In the genomic region with DNA sequence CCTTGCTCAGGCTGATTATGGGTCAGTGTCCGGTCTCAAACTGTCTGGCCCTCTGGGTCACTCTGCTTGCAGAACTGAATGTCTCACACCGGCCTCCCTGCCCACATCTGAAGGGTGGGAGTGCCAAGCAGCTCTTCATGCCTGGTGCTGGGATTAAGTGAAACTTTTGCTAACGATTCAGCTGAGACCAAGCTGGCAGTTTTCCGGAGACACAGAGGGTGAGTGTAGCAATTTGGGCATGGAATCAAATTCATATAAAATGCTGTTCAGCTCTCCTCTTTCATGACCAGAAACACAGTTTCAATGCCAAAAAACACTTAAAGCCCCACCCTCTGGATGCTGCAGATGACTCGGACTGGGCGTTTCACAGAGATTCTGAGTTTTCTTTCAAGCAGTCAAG, we compare ENCODE assay signal across 15 cellular contexts.
DNase-seq lines count a peak whose midpoint lies in the region; ATAC-seq, FAIRE-seq and TF ChIP-seq lines count a peak whose summit lies in the region.
"Had no signal": no experiment of that assay in that cellular context is flagged by ENCODE, and none has a peak within 500 bp of the region (broad histone marks: within the 10 kb centered on the region; RNA-seq: fewer than 3 reads in every experiment).

No MANE protein-coding gene starts in this region.

- H3K27ac ChIP-seq in astrocyte (ENCODE audit: low read depth, low read length): no peak overlapping the region
- H3K27ac ChIP-seq in MM.1S (ENCODE audit: low read length): no peak overlapping the region
- H3K27ac ChIP-seq: body of pancreas, epithelial cell of prostate had no signal

- H3K4me1 ChIP-seq in astrocyte (ENCODE audit: insufficient read depth, low read length) (peaks cover 23% of the 10 kb centered on the region), MM.1S (ENCODE audit: low read length) (0 out of 2 replicates have a peak, but pooled peaks cover 8% of the 10 kb centered on the region)
- H3K4me1 ChIP-seq: body of pancreas had no signal

- H3K36me3 Mint-ChIP-seq in astrocyte (ENCODE audit: low read depth, unreplicated experiment): no peaks in the 10 kb centered on the region
- H3K36me3 Mint-ChIP-seq: CD8-positive, alpha-beta memory T cell; immature natural killer cell; naive thymus-derived CD8-positive, alpha-beta T cell had no signal

- peaks cover 2% of the 10 kb centered on the region for H3K27me3 Mint-ChIP-seq in astrocyte (ENCODE audit: low read depth, unreplicated experiment)

- no peaks in the 10 kb centered on the region for H4K20me1 ChIP-seq in astrocyte (ENCODE audit: insufficient read depth, low read length)
- H4K20me1 ChIP-seq in MM.1S (ENCODE audit: insufficient read depth, low read length): no peaks in the 10 kb centered on the region

- H3K79me2 ChIP-seq in astrocyte (ENCODE audit: insufficient read depth, low read length) (no peaks in the 10 kb centered on the region), MM.1S (ENCODE audit: low read length) (no peaks in the 10 kb centered on the region)

- ATAC-seq in left ventricle myocardium superior (peak; percentile 46), HG03095 (IDR thresholded peaks at IDR 0.05; ENCODE audit: unreplicated experiment) (no peak), GM18519 (IDR thresholded peaks at IDR 0.05; ENCODE audit: low FRiP score, unreplicated experiment) (no peak)
- ATAC-seq: activated T-cell treated with anti-CD3 and anti-CD28 coated beads, Interleukin-2, amount 50 U/mL, for 4 hours; body of pancreas; naive thymus-derived CD8-positive, alpha-beta T cell had no signal

- no peaks in the 10 kb centered on the region for H3F3A ChIP-seq in MM.1S (ENCODE audit: insufficient read depth, low read length)

- H3K9ac ChIP-seq in astrocyte (ENCODE audit: low read length) (no peak overlapping the region), MM.1S (ENCODE audit: low read length) (no peak overlapping the region)

- H3K4me1 Mint-ChIP-seq in astrocyte (ENCODE audit: low read depth, unreplicated experiment): peaks cover 19% of the 10 kb centered on the region
- H3K4me1 Mint-ChIP-seq: CD8-positive, alpha-beta memory T cell; immature natural killer cell; naive thymus-derived CD8-positive, alpha-beta T cell had no signal

- H3K4me3 Mint-ChIP-seq in astrocyte (ENCODE audit: unreplicated experiment): no peak overlapping the region
- H3K4me3 Mint-ChIP-seq: activated T-cell treated with anti-CD3 and anti-CD28 coated beads, Interleukin-2, amount 50 U/mL, for 4 hours; CD8-positive, alpha-beta memory T cell; immature natural killer cell; naive thymus-derived CD8-positive, alpha-beta T cell had no signal

- no peaks in the 10 kb centered on the region for H3K9me2 ChIP-seq in MM.1S (replicated peaks; ENCODE audit: insufficient read depth, low read length)

- no peak overlapping the region for H3K27ac Mint-ChIP-seq in astrocyte (ENCODE audit: unreplicated experiment)
- H3K27ac Mint-ChIP-seq: CD8-positive, alpha-beta memory T cell; immature natural killer cell; naive thymus-derived CD8-positive, alpha-beta T cell had no signal

- intact Hi-C loops in left ventricle myocardium superior (cut with micrococcal nuclease): no loop called here

- H3K9me3 Mint-ChIP-seq in astrocyte (ENCODE audit: unreplicated experiment): no peaks in the 10 kb centered on the region
- H3K9me3 Mint-ChIP-seq: activated T-cell treated with anti-CD3 and anti-CD28 coated beads, Interleukin-2, amount 50 U/mL, for 4 hours; CD8-positive, alpha-beta memory T cell; immature natural killer cell; naive thymus-derived CD8-positive, alpha-beta T cell had no signal

- no peak overlapping the region for H3K4me3 ChIP-seq in astrocyte (ENCODE audit: insufficient read depth, low read depth, low read length)
- H3K4me3 ChIP-seq in MM.1S (ENCODE audit: low read length): no peak overlapping the region
- H3K4me3 ChIP-seq: body of pancreas had no signal

- TF ChIP-seq CTCF in astrocyte (IDR thresholded peaks at IDR 0.05; ENCODE audit: insufficient read depth, low read depth, low read length) (no peak), MM.1S (IDR thresholded peaks at IDR 0.05; ENCODE audit: low read length) (no peak)

- H3K36me3 ChIP-seq in astrocyte (ENCODE audit: insufficient read depth, low read length): no peaks in the 10 kb centered on the region
- no peaks in the 10 kb centered on the region for H3K36me3 ChIP-seq in MM.1S (replicated peaks; ENCODE audit: insufficient read depth, low read length)

- H3K9me3 ChIP-seq in astrocyte (ENCODE audit: insufficient read depth, low read depth, low read length) (peaks cover 3% of the 10 kb centered on the region), MM.1S (replicated peaks; ENCODE audit: insufficient read depth, low read length) (no peaks in the 10 kb centered on the region)
- H3K9me3 ChIP-seq: body of pancreas had no signal

- H3K4me2 ChIP-seq in astrocyte (ENCODE audit: low read length) (no peak overlapping the region), MM.1S (ENCODE audit: low read depth, low read length) (no peak overlapping the region)

- H3K27me3 ChIP-seq in astrocyte (ENCODE audit: insufficient read depth, low read length) (no peaks in the 10 kb centered on the region), MM.1S (replicated peaks; ENCODE audit: insufficient read depth, low read length) (no peaks in the 10 kb centered on the region)
- H3K27me3 ChIP-seq: body of pancreas had no signal

- H2AFZ ChIP-seq in astrocyte (ENCODE audit: low read depth, low read length) (peak overlapping the region; percentile 59), MM.1S (ENCODE audit: low read length) (no peak overlapping the region)

- DNase-seq in ELR (ENCODE audit: low read depth) (peak; percentile 40), astrocyte (ENCODE audit: low read depth) (peak; percentile 69), left ventricle myocardium superior (peak; percentile 45), stromal cell of bone marrow (ENCODE audit: low read depth) (peak; percentile 94), OCI-M2 (lab: John Stamatoyannopoulos, UW; ENCODE audit: unreplicated experiment) (no peak), MM.1S (no peak)
- DNase-seq: activated T-cell treated with anti-CD3 and anti-CD28 coated beads, Interleukin-2, amount 50 U/mL, for 4 hours; body of pancreas; CD8-positive, alpha-beta memory T cell; immature natural killer cell; naive thymus-derived CD8-positive, alpha-beta T cell; NCI-H524 treated with DMSO at 0.1 percent for 48 hours had no signal

- no peak for FAIRE-seq in astrocyte (lab: Jason Lieb, UNC)

Comparison
In these comparisons a context has a peak if more than half of its experiments do, and no peak if none do; other contexts are left out.
1. DNase-seq: peak in ELR (single experiment), astrocyte (single experiment), left ventricle myocardium superior (single experiment) and stromal cell of bone marrow (single experiment); none in OCI-M2 (single experiment) and MM.1S (single experiment).